17 cellular contexts compared by ENCODE assay signal in genomic region chr20:56420940-56421688, GRCh38. TPM values are rescaled to one million over a fixed set of nuclear protein-coding genes. Genes with fewer than 3 reads are reported as not detected.
DNase-seq lines count a peak whose midpoint lies in the region; ATAC-seq lines count a peak whose summit lies in the region.
"Had no signal": no experiment of that assay in that cellular context is flagged by ENCODE, and none has a peak within 500 bp of the region (broad histone marks: within the 10 kb centered on the region; RNA-seq: fewer than 3 reads in every experiment).

No MANE protein-coding gene starts in this region.

- H3K27ac Mint-ChIP-seq in T-cell = peak overlapping the region; percentile 84 to 97
- peak overlapping the region; percentile 49 for H3K27ac Mint-ChIP-seq in central memory CD8-positive, alpha-beta T cell (ENCODE audit: low read depth)

- peak in 1 of 4 experiments; percentile 26 for ATAC-seq in T-cell (replicated peaks in 1 of 4)
- no peak for ATAC-seq in central memory CD8-positive, alpha-beta T cell (replicated peaks; ENCODE audit: extremely low read depth, poor library complexity, severe bottlenecking)
- ATAC-seq in HG02763 (IDR thresholded peaks at IDR 0.05; ENCODE audit: unreplicated experiment) = no peak
- no peak for ATAC-seq in GM19463 (IDR thresholded peaks at IDR 0.05; ENCODE audit: unreplicated experiment)
- ATAC-seq in HG03354 (IDR thresholded peaks at IDR 0.05; ENCODE audit: poor library complexity, severe bottlenecking, unreplicated experiment) = no peak

- no peaks in the 10 kb centered on the region for H3K9me3 Mint-ChIP-seq in T-cell
- H3K9me3 Mint-ChIP-seq in central memory CD8-positive, alpha-beta T cell = no peaks in the 10 kb centered on the region

- DNase-seq in activated effector memory CD4-positive, alpha-beta T cell treated with anti-CD3 and anti-CD28 coated beads, Interleukin-2, amount 50 U/mL, for 16 hours = peak; percentile 45
- DNase-seq in activated effector memory CD4-positive, alpha-beta T cell treated with Interleukin-2 at 50 U/mL for 16 hours = no peak
- DNase-seq in T-cell = no peak
- DNase-seq in central memory CD8-positive, alpha-beta T cell (ENCODE audit: low spot score in 2 of 2) = no peak
- peak; percentile 42 for DNase-seq in renal cortical epithelial cell (ENCODE audit: low read depth)
- DNase-seq: activated CD4-positive, alpha-beta T cell treated with anti-CD3 and anti-CD28 coated beads for 1 hour; activated gamma-delta T cell; effector CD4-positive, alpha-beta T cell; midbrain; NCI-H1930; sigmoid colon; stimulated activated CD4-positive, alpha-beta T cell treated with anti-CD3 and anti-CD28 coated beads, Interleukin-2, amount 100 ng/mL, for 24 hours; testis had no signal

- H3K4me3 Mint-ChIP-seq in T-cell = peak overlapping the region; percentile 1 to 70 (median 40)
- H3K4me3 Mint-ChIP-seq in central memory CD8-positive, alpha-beta T cell = no peak overlapping the region

- POLR2A ChIA-PET in T-cell (lab: Charles Lee) = interaction anchor here in 1 of 2 donors (0.6 kb wide), 1 partner anchor 8 kb away, joined by 5 read pairs; no protein-coding TSS in a partner anchor

- peaks cover 23% of the 10 kb centered on the region for H3K36me3 Mint-ChIP-seq in T-cell
- H3K36me3 Mint-ChIP-seq in central memory CD8-positive, alpha-beta T cell (ENCODE audit: insufficient read depth) = peaks cover 12% of the 10 kb centered on the region

- peaks cover 65 to 78% (median 73%) of the 10 kb centered on the region in 3 donors for H3K4me1 Mint-ChIP-seq in T-cell
- peaks cover 22% of the 10 kb centered on the region for H3K4me1 Mint-ChIP-seq in central memory CD8-positive, alpha-beta T cell

- CTCF ChIA-PET in T-cell (lab: Charles Lee) = interaction anchor here in 1 of 2 donors (0.6 to 0.9 kb wide), 2 partner anchors 39 to 45 kb away, joined by 3 read pairs; no protein-coding TSS in a partner anchor

- H3K27me3 Mint-ChIP-seq in T-cell = no peaks in the 10 kb centered on the region
- no peaks in the 10 kb centered on the region for H3K27me3 Mint-ChIP-seq in central memory CD8-positive, alpha-beta T cell

RNA-seq across cellular contexts. Expression of gene CASS4, which starts 9.1 kb away (rescaled TPM):
- total RNA-seq in T-cell (10 to 100 TPM in 3 of 5 donors, 1 to 10 TPM in 2; 8.0 to 13.8 (median 11.2) TPM), renal cortical epithelial cell (0.20 TPM in 1 of 2 replicates, not detected in the other)
- total RNA-seq: kidney epithelial cell had no signal

RNA-seq across cellular contexts. Expression of gene CSTF1, which starts 28.7 kb away (rescaled TPM):
- total RNA-seq in T-cell (10 to 100 TPM; 17.3 to 47.7 (median 41.9) TPM), renal cortical epithelial cell (26.0 and 63.3 TPM in 2 replicates)

RNA-seq across cellular contexts. Expression of gene AURKA, which starts 29.1 kb away (rescaled TPM):
- total RNA-seq in T-cell = 1 to 10 TPM; 1.3 to 2.3 (median 2.0) TPM
- total RNA-seq in renal cortical epithelial cell = 9.1 and 48.3 TPM in 2 replicates

RNA-seq across cellular contexts. Expression of gene RTF2, which starts 47.3 kb away (rescaled TPM):
- total RNA-seq in T-cell = 10 to 100 TPM; 55.8 to 69.7 (median 64.8) TPM
- total RNA-seq in renal cortical epithelial cell = 82.3 and 95.0 TPM in 2 replicates

Comparison
In these comparisons a context has a peak if more than half of its experiments do, and no peak if none do; other contexts are left out.
1. DNase-seq: peak in activated effector memory CD4-positive, alpha-beta T cell treated with anti-CD3 and anti-CD28 coated beads, Interleukin-2, amount 50 U/mL, for 16 hours (single experiment) and renal cortical epithelial cell (single experiment); none in activated effector memory CD4-positive, alpha-beta T cell treated with Interleukin-2 at 50 U/mL for 16 hours (single experiment), T-cell (0 of 34) and central memory CD8-positive, alpha-beta T cell (0 of 2).